8 cellular contexts compared by ENCODE assay signal in genomic region chr1:234486858-234487830, GRCh38. TPM values are rescaled to one million over a fixed set of nuclear protein-coding genes. Genes with fewer than 3 reads are reported as not detected.
DNase-seq lines count a peak whose midpoint lies in the region; ATAC-seq lines count a peak whose summit lies in the region.

No MANE protein-coding gene starts in this region.

- H3K27me3 Mint-ChIP-seq in activated naive CD8-positive, alpha-beta T cell treated with anti-CD3 and anti-CD28 coated beads, Interleukin-2, amount 10 ng/mL, durations not matched to agents 7 days and 5 days = peaks cover 17% of the 10 kb centered on the region

- peak overlapping the region; percentile 4 for H3K9ac ChIP-seq in skeletal muscle satellite cell (ENCODE audit: low read depth, low read length)

- H3K4me1 ChIP-seq in skeletal muscle satellite cell (ENCODE audit: control insufficient read depth, insufficient read depth, low read length) = peaks cover 5% of the 10 kb centered on the region

- intact Hi-C loops in left cardiac atrium (cut with DNase I) = loop anchor here in 1 of 2 donors (5.0 kb wide), 1 partner anchor 605 kb away; no protein-coding TSS in a partner anchor

- no peaks in the 10 kb centered on the region for H3K9me3 Mint-ChIP-seq in activated naive CD8-positive, alpha-beta T cell treated with anti-CD3 and anti-CD28 coated beads, Interleukin-2, amount 10 ng/mL, durations not matched to agents 7 days and 5 days

- H3K27ac Mint-ChIP-seq in activated naive CD8-positive, alpha-beta T cell treated with anti-CD3 and anti-CD28 coated beads, Interleukin-2, amount 10 ng/mL, durations not matched to agents 7 days and 5 days = no peak overlapping the region

- H3K4me3 ChIP-seq in skeletal muscle satellite cell (ENCODE audit: low read length) = no peak overlapping the region

- no peaks in the 10 kb centered on the region for H3K9me3 ChIP-seq in skeletal muscle satellite cell (replicated peaks; ENCODE audit: low read length)

- no peak overlapping the region for H3K4me3 Mint-ChIP-seq in activated naive CD8-positive, alpha-beta T cell treated with anti-CD3 and anti-CD28 coated beads, Interleukin-2, amount 10 ng/mL, durations not matched to agents 7 days and 5 days

- H3K4me2 ChIP-seq in skeletal muscle satellite cell (ENCODE audit: low read length) = no peak overlapping the region

- H3K27me3 ChIP-seq in skeletal muscle satellite cell (ENCODE audit: control insufficient read depth, insufficient read depth, low read length) = peaks cover 12% of the 10 kb centered on the region

- H3K36me3 ChIP-seq in skeletal muscle satellite cell (ENCODE audit: insufficient read depth, low read length) = no peaks in the 10 kb centered on the region

- POLR2A ChIA-PET in activated naive CD8-positive, alpha-beta T cell treated with anti-CD3 and anti-CD28 coated beads, Interleukin-2, amount 10 ng/mL, durations not matched to agents 7 days and 5 days (lab: Charles Lee) = interaction anchor here (0.6 to 1.4 kb wide), 3 partner anchors 9 to 117 kb away, joined by 4 to 7 read pairs (median 5); partner anchors contain the start of gene TARBP1

- H3K4me1 Mint-ChIP-seq in activated naive CD8-positive, alpha-beta T cell treated with anti-CD3 and anti-CD28 coated beads, Interleukin-2, amount 10 ng/mL, durations not matched to agents 7 days and 5 days = peaks cover 25% of the 10 kb centered on the region

- peak; percentile 64 for ATAC-seq in activated naive CD8-positive, alpha-beta T cell treated with anti-CD3 and anti-CD28 coated beads, Interleukin-2, amount 10 ng/mL, durations not matched to agents 7 days and 5 days (ENCODE audit: low read depth)
- ATAC-seq in left cardiac atrium (peak; percentile 83), GM21717 (IDR thresholded peaks at IDR 0.05; ENCODE audit: unreplicated experiment) (no peak)

- H3K36me3 Mint-ChIP-seq in activated naive CD8-positive, alpha-beta T cell treated with anti-CD3 and anti-CD28 coated beads, Interleukin-2, amount 10 ng/mL, durations not matched to agents 7 days and 5 days = no peaks in the 10 kb centered on the region

- peak in 4 of 6 experiments; percentile 17 to 56 (median 24) for DNase-seq in stimulated activated naive CD4-positive, alpha-beta T cell (lab: John Stamatoyannopoulos, UW)
- DNase-seq in stimulated activated naive CD4-positive, alpha-beta T cell treated with Interleukin-2 at 50 U/mL for 16 hours (lab: John Stamatoyannopoulos, UW) = no peak
- DNase-seq in NCI-H2107 treated with DMSO at 0.1 percent for 48 hours (lab: John Stamatoyannopoulos, UW; ENCODE audit: unreplicated experiment) (peak; percentile 52), left cardiac atrium (no peak), NCI-H345 treated with DMSO at 0.1 percent for 48 hours (lab: John Stamatoyannopoulos, UW; ENCODE audit: unreplicated experiment) (no peak)
- no peak for DNase-seq in activated naive CD8-positive, alpha-beta T cell treated with anti-CD3 and anti-CD28 coated beads, Interleukin-2, amount 10 ng/mL, durations not matched to agents 7 days and 5 days

RNA-seq across cellular contexts. Expression of gene TARBP1, which starts 8.2 kb away (rescaled TPM):
- total RNA-seq in activated naive CD8-positive, alpha-beta T cell treated with anti-CD3 and anti-CD28 coated beads, Interleukin-2, amount 10 ng/mL, durations not matched to agents 7 days and 5 days = 10 to 100 TPM; 39.6 to 42.9 TPM
- 10 to 100 TPM in 1 of 2 donors, 1 to 10 TPM in 1; 9.6 to 10.1 TPM for total RNA-seq in left cardiac atrium
- total RNA-seq in skeletal muscle satellite cell (2012; rRNA removed) = 13.8 and 18.3 TPM in 2 replicates

Comparison
In these comparisons a context has a peak if more than half of its experiments do, and no peak if none do; other contexts are left out.
1. DNase-seq: peak in stimulated activated naive CD4-positive, alpha-beta T cell (4 of 6) and NCI-H2107 treated with DMSO at 0.1 percent for 48 hours (single experiment); none in stimulated activated naive CD4-positive, alpha-beta T cell treated with Interleukin-2 at 50 U/mL for 16 hours (single experiment), activated naive CD8-positive, alpha-beta T cell treated with anti-CD3 and anti-CD28 coated beads, Interleukin-2, amount 10 ng/mL, durations not matched to agents 7 days and 5 days (single experiment), left cardiac atrium (single experiment) and NCI-H345 treated with DMSO at 0.1 percent for 48 hours (single experiment).